In the genomic region with DNA sequence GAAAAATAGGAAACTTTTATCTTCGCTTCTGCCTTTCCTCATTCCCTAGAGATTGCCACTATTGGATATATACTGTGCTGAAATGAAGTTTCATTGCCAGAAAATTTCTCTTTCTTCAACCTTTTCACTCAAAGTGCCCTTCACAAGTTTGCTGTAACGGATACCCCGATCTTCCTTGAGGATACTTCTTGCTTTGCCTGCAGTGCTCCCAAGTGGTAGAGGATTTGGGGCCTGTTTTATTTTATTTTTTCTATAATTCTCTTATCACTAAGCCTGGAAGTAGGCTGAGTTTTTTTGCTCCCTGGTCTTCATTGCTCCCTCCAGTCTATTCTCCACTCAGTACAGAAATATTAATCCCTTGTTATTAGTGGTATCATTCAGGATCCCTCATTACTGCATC, we compare ENCODE assay signal across 19 cellular contexts.
"Had no signal": no experiment of that assay in that cellular context is flagged by ENCODE, and none has a peak within 500 bp of the region (broad histone marks: within the 10 kb centered on the region; RNA-seq: fewer than 3 reads in every experiment).

No MANE protein-coding gene starts in this region.

- H3K36me3 ChIP-seq: esophagus muscularis mucosa, left ventricle myocardium inferior, prostate gland, right lobe of liver, tibial nerve, upper lobe of right lung, vagina had no signal

- H3K27ac ChIP-seq: epithelial cell of prostate, esophagus muscularis mucosa, left ventricle myocardium inferior, parathyroid adenoma, prostate gland, right lobe of liver, testis, tibial nerve, upper lobe of right lung, vagina had no signal

- H3K4me1 ChIP-seq: esophagus muscularis mucosa, left ventricle myocardium inferior, parathyroid adenoma, prostate gland, right lobe of liver, testis, tibial nerve, upper lobe of right lung, vagina had no signal

- H3K4me3 ChIP-seq: esophagus muscularis mucosa, left ventricle myocardium inferior, prostate gland, right lobe of liver, testis, tibial nerve, upper lobe of right lung, vagina had no signal

- H2AFZ ChIP-seq: parathyroid adenoma had no signal

- H3K9ac ChIP-seq: parathyroid adenoma had no signal

- H3K79me2 ChIP-seq: parathyroid adenoma had no signal

- ATAC-seq: left cardiac atrium; right lobe of liver; stimulated activated naive B cell treated with anti-CD40 and anti-IgM and Interleukin-4, amounts not matched to agents 10 μg/mL and 1 μg/mL and 100 μg/mL, for 72 hours; stimulated activated naive CD8-positive, alpha-beta T cell treated with anti-CD3 and anti-CD28 coated beads, Interleukin-15, amount 100 ng/mL, for 72 hours; upper lobe of right lung had no signal

- DNase-seq: effector memory CD4-positive, alpha-beta T cell; foreskin fibroblast; kidney; left cardiac atrium; left ventricle myocardium inferior; mesendoderm; naive B cell; right lobe of liver; stimulated activated CD4-positive, alpha-beta T cell treated with anti-CD3 and anti-CD28 coated beads, Interleukin-4, amount 100 ng/mL, for 24 hours; stimulated activated naive B cell treated with anti-CD40 and anti-IgM and Interleukin-4, amounts not matched to agents 10 μg/mL and 1 μg/mL and 100 μg/mL, for 72 hours; stimulated activated naive CD8-positive, alpha-beta T cell treated with anti-CD3 and anti-CD28 coated beads, Interleukin-15, amount 100 ng/mL, for 72 hours; testis; upper lobe of right lung had no signal

- H3K27me3 ChIP-seq: esophagus muscularis mucosa, right lobe of liver, testis, tibial nerve, upper lobe of right lung, vagina had no signal

- H3K9me3 ChIP-seq: esophagus muscularis mucosa, left ventricle myocardium inferior, prostate gland, right lobe of liver, testis, tibial nerve, upper lobe of right lung, vagina had no signal
